Comparison of ENCODE assay signal across 1 cellular context in genomic region chr12:10160659-10161386, GRCh38.
TF ChIP-seq lines count a peak whose summit lies in the region.

No MANE protein-coding gene starts in this region.

TF ChIP-seq in IMR-90, 13 proteins besides CTCF, POLR2A, EP300 and RAD21 (continued from another document):
- no peak for TF ChIP-seq MAFK (IDR thresholded peaks at IDR 0.05; ENCODE audit: low read depth, low read length)
- TF ChIP-seq CEBPB (IDR thresholded peaks at IDR 0.05; ENCODE audit: low read depth, low read length): no peak
- no peak for TF ChIP-seq BHLHE40 (IDR thresholded peaks at IDR 0.05; ENCODE audit: low read depth, low read length)
